Comparison of ENCODE assay signal across 12 cellular contexts in genomic region chr11:23727821-23728220, GRCh38.
DNase-seq lines count a peak whose midpoint lies in the region; ATAC-seq and TF ChIP-seq lines count a peak whose summit lies in the region.
"Had no signal": no experiment of that assay in that cellular context is flagged by ENCODE, and none has a peak within 500 bp of the region (broad histone marks: within the 10 kb centered on the region; RNA-seq: fewer than 3 reads in every experiment).

No MANE protein-coding gene starts in this region.

- no peak overlapping the region for H3K27ac ChIP-seq in vagina

- no peaks in the 10 kb centered on the region for H3K4me1 ChIP-seq in vagina

- intact Hi-C loops in vagina (cut with DNase I), result no loop called here

- DNase-seq in EL (peak; percentile 49), NCI-H226 (peak; percentile 70), dedifferentiated amniotic fluid mesenchymal stem cell (ENCODE audit: extremely low spot score) (peak; percentile 70), non-pigmented ciliary epithelial cell (ENCODE audit: low read depth) (peak; percentile 65), vagina (ENCODE audit: extremely low spot score in 2 of 2) (no peak), omental fat pad (ENCODE audit: low spot score) (no peak), cortex of kidney (lab: John Stamatoyannopoulos, UW) (no peak)
- DNase-seq: activated CD4-positive, alpha-beta T cell treated with anti-CD3 and anti-CD28 coated beads for 1 hour; CD8-positive, alpha-beta memory T cell; NCI-H526 treated with DMSO at 0.1 percent for 48 hours; substantia nigra had no signal

- H3K36me3 ChIP-seq in vagina, result no peaks in the 10 kb centered on the region

- H3K27me3 ChIP-seq in vagina, result no peaks in the 10 kb centered on the region

- TF ChIP-seq POLR2A in vagina (IDR thresholded peaks at IDR 0.05), result no peak

- ATAC-seq in omental fat pad (ENCODE audit: low FRiP score), result no peak
- ATAC-seq in activated CD4-positive, CD25-positive, alpha-beta regulatory T cell treated with anti-CD3 and anti-CD28 coated beads, Interleukin-2, amount 50 U/mL, for 24 hours, result no peak

- no peak overlapping the region for H3K4me3 ChIP-seq in vagina

- no peaks in the 10 kb centered on the region for H3K9me3 ChIP-seq in vagina

- TF ChIP-seq CTCF in vagina (IDR thresholded peaks at IDR 0.05) (no peak), omental fat pad (IDR thresholded peaks at IDR 0.05) (no peak)

Comparison
In these comparisons a context has a peak if more than half of its experiments do, and no peak if none do; other contexts are left out.
1. DNase-seq: peak in EL (single experiment), NCI-H226 (single experiment), dedifferentiated amniotic fluid mesenchymal stem cell (single experiment) and non-pigmented ciliary epithelial cell (single experiment); none in vagina (0 of 2), omental fat pad (single experiment) and cortex of kidney (single experiment).